In the genomic region with DNA sequence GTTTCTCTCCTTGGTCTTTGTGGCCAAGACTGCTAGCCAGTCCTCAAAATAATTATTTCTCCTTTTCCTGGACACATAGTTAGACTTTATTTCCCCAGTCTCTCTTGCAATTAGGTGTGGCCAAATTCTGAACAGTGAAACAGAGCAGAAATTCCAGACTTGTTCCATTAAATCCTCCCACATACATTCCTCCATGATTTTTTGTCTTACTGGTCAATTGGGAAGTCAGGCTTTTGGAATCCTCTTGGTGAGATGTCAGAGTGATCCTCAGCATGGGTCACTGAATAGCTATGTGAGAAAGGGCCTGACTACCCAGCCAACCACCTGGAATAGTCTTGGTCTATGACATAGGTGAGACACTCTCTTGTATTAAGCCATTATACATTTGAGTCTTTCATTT, we compare ENCODE assay signal across 13 cellular contexts.
A peak's percentile ranks its signal among the peaks of the same experiment; 100 is the strongest.
DNase-seq lines count a peak whose midpoint lies in the region; ATAC-seq and TF ChIP-seq lines count a peak whose summit lies in the region.
"Had no signal": no experiment of that assay in that cellular context is flagged by ENCODE, and none has a peak within 500 bp of the region (broad histone marks: within the 10 kb centered on the region; RNA-seq: fewer than 3 reads in every experiment).

No MANE protein-coding gene starts in this region.

- peak overlapping the region; percentile 88 for H3K9ac ChIP-seq in smooth muscle cell (ENCODE audit: low read depth)

- H3K79me2 ChIP-seq in smooth muscle cell (ENCODE audit: low read depth), result no peaks in the 10 kb centered on the region

- no peak for TF ChIP-seq CTCF in astrocyte of the spinal cord (IDR thresholded peaks at IDR 0.05; ENCODE audit: low read depth, low read length)
- TF ChIP-seq CTCF in smooth muscle cell (IDR thresholded peaks at IDR 0.05; ENCODE audit: borderline replicate concordance, insufficient read depth, poor library complexity, severe bottlenecking), result no peak

- no peaks in the 10 kb centered on the region for H3K9me3 ChIP-seq in smooth muscle cell (replicated peaks; ENCODE audit: low read depth)
- H3K9me3 ChIP-seq: heart left ventricle, prostate gland, thyroid gland had no signal

- H3K36me3 ChIP-seq in smooth muscle cell (ENCODE audit: low read depth), result no peaks in the 10 kb centered on the region
- H3K36me3 ChIP-seq: heart left ventricle, prostate gland, thyroid gland had no signal

- peak; percentile 86 for DNase-seq in HCEC 1CT
- DNase-seq in astrocyte of the spinal cord (ENCODE audit: low read depth, low spot score), result peak; percentile 73
- DNase-seq in glomerular visceral epithelial cell (ENCODE audit: extremely low spot score), result peak; percentile 81
- no peak for DNase-seq in smooth muscle cell (lab: John Stamatoyannopoulos, UW; ENCODE audit: unreplicated experiment)
- no peak for DNase-seq in OCI-M1 (lab: John Stamatoyannopoulos, UW)
- no peak for DNase-seq in activated T-cell treated with anti-CD3 and anti-CD28 coated beads, Interleukin-2, amount 50 U/mL, for 1 hour
- DNase-seq: CD8-positive, alpha-beta memory T cell; effector memory CD4-positive, alpha-beta T cell; heart left ventricle; thyroid gland had no signal

- ATAC-seq in HG03521 (IDR thresholded peaks at IDR 0.05; ENCODE audit: unreplicated experiment) (no peak), GM18858 (IDR thresholded peaks at IDR 0.05; ENCODE audit: unreplicated experiment) (no peak)

- in situ Hi-C loops in astrocyte of the spinal cord (cut with HindIII; ENCODE audit: low sequenced_read_pairs), result no loop called here

- peak overlapping the region; percentile 98 for H3K27ac ChIP-seq in smooth muscle cell (ENCODE audit: low read depth)
- H3K27ac ChIP-seq: prostate gland, thyroid gland had no signal

- no peaks in the 10 kb centered on the region for H3K27me3 ChIP-seq in smooth muscle cell (ENCODE audit: low read depth)
- H3K27me3 ChIP-seq: heart left ventricle, thyroid gland had no signal

- H3K4me2 ChIP-seq in smooth muscle cell, result peak overlapping the region; percentile 52

- H3K4me1 ChIP-seq in smooth muscle cell (ENCODE audit: low read depth), result peaks cover 21% of the 10 kb centered on the region
- H3K4me1 ChIP-seq: prostate gland, thyroid gland had no signal

- H2AFZ ChIP-seq in smooth muscle cell (ENCODE audit: low read depth), result no peak overlapping the region

- H3K4me3 ChIP-seq in astrocyte of the spinal cord (ENCODE audit: low read depth, low read length), result no peak overlapping the region
- H3K4me3 ChIP-seq in smooth muscle cell, result no peak overlapping the region
- H3K4me3 ChIP-seq: heart left ventricle, prostate gland, thyroid gland had no signal

- no peaks in the 10 kb centered on the region for H4K20me1 ChIP-seq in smooth muscle cell (ENCODE audit: low read depth)

- peaks cover 14% of the 10 kb centered on the region for H3F3A ChIP-seq in smooth muscle cell (ENCODE audit: low read depth)

Comparison
In these comparisons a context has a peak if more than half of its experiments do, and no peak if none do; other contexts are left out.
1. DNase-seq: peak in HCEC 1CT (single experiment), astrocyte of the spinal cord (single experiment) and glomerular visceral epithelial cell (single experiment); none in smooth muscle cell (single experiment), OCI-M1 (single experiment) and activated T-cell treated with anti-CD3 and anti-CD28 coated beads, Interleukin-2, amount 50 U/mL, for 1 hour (single experiment).